In genomic region chr5:102933300-102933699, GRCh38 we compare ENCODE assay signal across 17 cellular contexts.
DNase-seq lines count a peak whose midpoint lies in the region; ATAC-seq and TF ChIP-seq lines count a peak whose summit lies in the region.
"Had no signal": no experiment of that assay in that cellular context is flagged by ENCODE, and none has a peak within 500 bp of the region (broad histone marks: within the 10 kb centered on the region; RNA-seq: fewer than 3 reads in every experiment).

No MANE protein-coding gene starts in this region.

- DNase-seq in left ventricle myocardium superior (no peak), right cardiac atrium (no peak), left colon (peak in 1 of 2 donors; percentile 22), transverse colon (peak; percentile 21), WTC11 (ENCODE audit: low spot score) (no peak), NCI-H2227 treated with DMSO at 0.1 percent for 48 hours (lab: John Stamatoyannopoulos, UW) (no peak)
- DNase-seq in activated naive CD4-positive, alpha-beta T cell treated with anti-CD3 and anti-CD28 coated beads, Interleukin-2, amount 50 U/mL, for 72 hours (ENCODE audit: low spot score in 2 of 2): no peak
- DNase-seq: C1 segment of cervical spinal cord; Calu3; CD4-positive, alpha-beta memory T cell; COR-L47; DMS153; DND-41; GOT3; HFFc6 had no signal

- H3K27me3 ChIP-seq in right cardiac atrium (ENCODE audit: control insufficient read depth, insufficient read depth): no peaks in the 10 kb centered on the region
- no peaks in the 10 kb centered on the region for H3K27me3 ChIP-seq in neural cell (ENCODE audit: insufficient read depth, low read depth, low read length)
- H3K27me3 ChIP-seq in transverse colon: no peaks in the 10 kb centered on the region

- H3K36me3 Mint-ChIP-seq in WTC11: no peaks in the 10 kb centered on the region
- H3K36me3 Mint-ChIP-seq in activated naive CD4-positive, alpha-beta T cell treated with anti-CD3 and anti-CD28 coated beads, Interleukin-2, amount 50 U/mL, for 72 hours: no peaks in the 10 kb centered on the region

- no peak for TF ChIP-seq POLR2A in transverse colon (IDR thresholded peaks at IDR 0.05)

- no peak for TF ChIP-seq RAD21 in neural cell (conservative IDR thresholded peaks at IDR 0.05)

- peaks cover 12% of the 10 kb centered on the region for H3K4me1 Mint-ChIP-seq in WTC11
- H3K4me1 Mint-ChIP-seq: CD4-positive, alpha-beta memory T cell had no signal

- H3K79me2 ChIP-seq in neural cell (replicated peaks; ENCODE audit: insufficient read depth, low read length): no peaks in the 10 kb centered on the region

- H3F3A ChIP-seq in neural cell (ENCODE audit: insufficient read depth, low read length, poor library complexity, severe bottlenecking): no peaks in the 10 kb centered on the region

- TF ChIP-seq EP300 in neural cell (conservative IDR thresholded peaks at IDR 0.05; ENCODE audit: poor library complexity, severe bottlenecking) (no peak), transverse colon (IDR thresholded peaks at IDR 0.05; ENCODE audit: low read depth) (no peak)

- ATAC-seq in left ventricle myocardium superior (peak; percentile 35), right cardiac atrium (no peak), left colon (peak; percentile 78), WTC11 (no peak)
- ATAC-seq in activated naive CD4-positive, alpha-beta T cell treated with anti-CD3 and anti-CD28 coated beads, Interleukin-2, amount 50 U/mL, for 72 hours: no peak

- H3K9me2 ChIP-seq in neural cell (ENCODE audit: insufficient read depth, low read length): no peaks in the 10 kb centered on the region

- no peak overlapping the region for H3K4me3 Mint-ChIP-seq in WTC11
- H3K4me3 Mint-ChIP-seq: CD4-positive, alpha-beta memory T cell; HFFc6 had no signal

- H3K4me3 ChIP-seq in right cardiac atrium (ENCODE audit: low read length) (no peak overlapping the region), neural cell (ENCODE audit: low read length) (no peak overlapping the region), transverse colon (no peak overlapping the region)
- H3K4me3 ChIP-seq: HAP-1 had no signal

- no peak overlapping the region for H3K9ac ChIP-seq in neural cell (ENCODE audit: low read length)

- H3K9me3 ChIP-seq in right cardiac atrium (ENCODE audit: control insufficient read depth, low read length): no peaks in the 10 kb centered on the region
- H3K9me3 ChIP-seq in neural cell (ENCODE audit: low read length): no peaks in the 10 kb centered on the region
- H3K9me3 ChIP-seq in transverse colon: no peaks in the 10 kb centered on the region
- H3K9me3 ChIP-seq: HAP-1 had no signal

- POLR2A ChIA-PET in WTC11 (lab: Charles Lee): no interaction called here

- TF ChIP-seq CTCF in neural cell (IDR thresholded peaks at IDR 0.05; ENCODE audit: poor library complexity, severe bottlenecking) (no peak), transverse colon (IDR thresholded peaks at IDR 0.05) (no peak), WTC11 (IDR thresholded peaks at IDR 0.05) (no peak)

- H2AFZ ChIP-seq in neural cell (ENCODE audit: low read depth, low read length): no peak overlapping the region

- H3K27ac Mint-ChIP-seq in WTC11: no peak overlapping the region
- H3K27ac Mint-ChIP-seq in activated naive CD4-positive, alpha-beta T cell treated with anti-CD3 and anti-CD28 coated beads, Interleukin-2, amount 50 U/mL, for 72 hours: no peak overlapping the region
- H3K27ac Mint-ChIP-seq: CD4-positive, alpha-beta memory T cell; HFFc6 had no signal

- intact Hi-C loops in left ventricle myocardium superior (cut with micrococcal nuclease): no loop called here
- intact Hi-C loops in right cardiac atrium (cut with DNase I): no loop called here
- intact Hi-C loops in left colon (cut with DNase I, micrococcal nuclease): no loop called here
- intact Hi-C loops in transverse colon (cut with DNase I; ENCODE audit: low total_unique reads): no loop called here

- H3K27ac ChIP-seq in right cardiac atrium (ENCODE audit: low read length) (no peak overlapping the region), neural cell (ENCODE audit: low read length) (peak overlapping the region; percentile 41), transverse colon (no peak overlapping the region)

- H3K27me3 Mint-ChIP-seq in WTC11 (ENCODE audit: low read depth): no peaks in the 10 kb centered on the region
- H3K27me3 Mint-ChIP-seq: CD4-positive, alpha-beta memory T cell had no signal

- H3K4me1 ChIP-seq in right cardiac atrium (ENCODE audit: control insufficient read depth, insufficient read depth, low read length) (peaks cover 4% of the 10 kb centered on the region), transverse colon (peaks cover 0 to 5% (median 0%) of the 10 kb centered on the region in 4 donors)
- H3K4me1 ChIP-seq: HAP-1 had no signal

- CTCF ChIA-PET in WTC11 (lab: Charles Lee): no interaction called here

- H3K4me2 ChIP-seq in neural cell (ENCODE audit: low read length): no peak overlapping the region

- H3K36me3 ChIP-seq in neural cell (ENCODE audit: insufficient read depth, low read length) (peaks cover 4% of the 10 kb centered on the region), transverse colon (no peaks in the 10 kb centered on the region)
- H3K36me3 ChIP-seq: HAP-1 had no signal

- H4K20me1 ChIP-seq in neural cell (ENCODE audit: insufficient read depth): no peaks in the 10 kb centered on the region

- 92% methylated on average over 1 of the region's 1 CpG for WGBS in right cardiac atrium
- 70% methylated on average over 1 of the region's 1 CpG; no CpG with 5 or more reads in 1 of the 2 donors for WGBS in transverse colon (ENCODE audit: low coverage in 1 of 2), 2 donors

- H3K9me3 Mint-ChIP-seq in WTC11: no peaks in the 10 kb centered on the region
- no peaks in the 10 kb centered on the region for H3K9me3 Mint-ChIP-seq in activated naive CD4-positive, alpha-beta T cell treated with anti-CD3 and anti-CD28 coated beads, Interleukin-2, amount 50 U/mL, for 72 hours
- H3K9me3 Mint-ChIP-seq: CD4-positive, alpha-beta memory T cell; HFFc6 had no signal

- in situ Hi-C loops in transverse colon (cut with MboI; ENCODE audit: low pct_ligation_motif_present in 1 of 4, low pct_unique_long_range_greater_than_20kb in 1 of 4, low sequenced_read_pairs in 3 of 4): no loop called here

TF ChIP-seq in neural cell, 6 proteins besides CTCF, POLR2A, EP300 and RAD21 (continues in another document):
- TF ChIP-seq SMC3 (conservative IDR thresholded peaks at IDR 0.05; ENCODE audit: poor library complexity) (no peak), REST (IDR thresholded peaks at IDR 0.05; ENCODE audit: borderline replicate concordance) (no peak), TAF1 (IDR thresholded peaks at IDR 0.05; ENCODE audit: low read depth) (no peak), MXI1 (conservative IDR thresholded peaks at IDR 0.05; ENCODE audit: poor library complexity, severe bottlenecking) (no peak)

TF ChIP-seq in WTC11, 78 proteins besides CTCF, POLR2A, EP300 and RAD21 (continues in another document):
- TF ChIP-seq ZMAT4 (CRISPR knock-in tag; IDR thresholded peaks at IDR 0.05) (no peak), ZNF512 (CRISPR knock-in tag; IDR thresholded peaks at IDR 0.05; ENCODE audit: borderline replicate concordance) (no peak), TCF7 (CRISPR knock-in tag; IDR thresholded peaks at IDR 0.05; ENCODE audit: low read depth) (no peak), STAT6 (CRISPR knock-in tag; conservative IDR thresholded peaks at IDR 0.05; ENCODE audit: low read depth) (no peak)

Comparison
In these comparisons a context has a peak if more than half of its experiments do, and no peak if none do; other contexts are left out.
1. ATAC-seq: peak in left ventricle myocardium superior (single experiment) and left colon (single experiment); none in right cardiac atrium (0 of 2), WTC11 (single experiment) and activated naive CD4-positive, alpha-beta T cell treated with anti-CD3 and anti-CD28 coated beads, Interleukin-2, amount 50 U/mL, for 72 hours (0 of 2).